11 cellular contexts compared by ENCODE assay signal in the genomic region with DNA sequence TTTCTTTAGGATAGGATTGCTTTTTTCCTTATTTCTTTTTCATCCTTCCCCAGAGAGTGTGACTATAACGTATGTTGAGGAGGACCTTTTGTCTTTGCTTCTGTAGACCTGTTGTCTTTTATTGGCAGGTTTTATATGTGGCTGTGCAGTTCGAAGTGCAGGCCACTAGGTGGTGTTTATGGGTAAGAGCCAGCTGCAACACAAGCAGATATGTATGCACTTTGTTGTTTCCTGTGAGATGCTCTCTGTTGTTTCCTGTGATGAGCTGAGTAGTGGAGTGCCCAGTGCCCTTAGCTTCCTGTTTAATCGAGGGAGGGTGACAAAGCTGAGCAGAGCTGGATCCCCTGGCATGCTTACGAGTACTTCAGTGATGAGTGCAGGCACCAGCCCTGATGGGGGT. TPM values are rescaled to one million over a fixed set of nuclear protein-coding genes. Genes with fewer than 3 reads are reported as not detected.
DNase-seq lines count a peak whose midpoint lies in the region; ATAC-seq and TF ChIP-seq lines count a peak whose summit lies in the region.
"Not testable (repeated sequence)": the region's sequence is repeated elsewhere in the genome, so short reads cannot be mapped to it uniquely, and the experiment has no call there.
"Had no signal": no experiment of that assay in that cellular context is flagged by ENCODE, and none has a peak within 500 bp of the region (broad histone marks: within the 10 kb centered on the region; RNA-seq: fewer than 3 reads in every experiment).

No MANE protein-coding gene starts in this region.

- TF ChIP-seq CTCF in GM10248 (IDR thresholded peaks at IDR 0.05; ENCODE audit: control extremely low read depth, extremely low read depth, low read depth, missing control alignments) (peak; percentile 37), MCF 10A (IDR thresholded peaks at IDR 0.05; ENCODE audit: unreplicated experiment) (peak; percentile 61), spleen (IDR thresholded peaks at IDR 0.05 in 8 of 11, conservative IDR thresholded peaks at IDR 0.05 in 3 of 11) (peak in 2 of 11 experiments; percentile 35 to 37)

- not testable (repeated sequence) for H3K9me3 Mint-ChIP-seq in MCF 10A (ENCODE audit: unreplicated experiment)

- not testable (repeated sequence) for H3K4me3 ChIP-seq in spleen

- not testable (repeated sequence) for TF ChIP-seq POLR2A in spleen (IDR thresholded peaks at IDR 0.05)

- not testable (repeated sequence) for BruUV-seq in MCF 10A (replicated peaks; lab: Mats Ljungman, UMichigan)

- POLR2A ChIA-PET in GM10248 (lab: Yijun Ruan, JAX); MCF 10A (lab: Yijun Ruan, JAX): not testable (repeated sequence)

- H3K9me3 ChIP-seq in spleen, result not testable (repeated sequence)

- intact Hi-C loops in MCF 10A (cut with micrococcal nuclease); spleen (cut with DNase I; ENCODE audit: low total_unique reads): not testable (repeated sequence)

- H3K27ac Mint-ChIP-seq in MCF 10A (ENCODE audit: low read depth, unreplicated experiment), result not testable (repeated sequence)

- ATAC-seq in GM21526 (IDR thresholded peaks at IDR 0.05; ENCODE audit: low FRiP score, unreplicated experiment) (peak; percentile 96), HG03159 (IDR thresholded peaks at IDR 0.05; ENCODE audit: unreplicated experiment) (peak; percentile 97)

- 7 to 24% (median 23%) methylated on average over 3 to 4 of the region's 4 CpGs for WGBS in spleen, 5 donors

- DNase-seq in GM10248 (ENCODE audit: extremely low spot score), result not testable (repeated sequence)
- DNase-seq in NCI-H146 treated with DMSO at 0.1 percent for 48 hours (lab: John Stamatoyannopoulos, UW; ENCODE audit: unreplicated experiment) (peak; percentile 0), SHP77 (lab: John Stamatoyannopoulos, UW) (peak; percentile 4 to 5), MCF 10A (ENCODE audit: unreplicated experiment) (peak; percentile 36), iris pigment epithelial cell (ENCODE audit: low read depth) (peak; percentile 11), spleen (peak; percentile 28)

- H3K4me3 Mint-ChIP-seq in MCF 10A (ENCODE audit: unreplicated experiment), result not testable (repeated sequence)

- not testable (repeated sequence) for H3K36me3 ChIP-seq in spleen

- not testable (repeated sequence) for H3K36me3 Mint-ChIP-seq in MCF 10A (ENCODE audit: insufficient read depth, unreplicated experiment)

- not testable (repeated sequence) for H3K4me1 Mint-ChIP-seq in MCF 10A (ENCODE audit: insufficient read depth, unreplicated experiment)

- H3K27me3 ChIP-seq in spleen (replicated peaks in 1 of 7), result not testable (repeated sequence)

- CTCF ChIA-PET in GM10248 (lab: Yijun Ruan, JAX); MCF 10A (lab: Yijun Ruan, JAX): not testable (repeated sequence)

- not testable (repeated sequence) for H3K27me3 Mint-ChIP-seq in MCF 10A (ENCODE audit: insufficient read depth, unreplicated experiment)

- not testable (repeated sequence) for H3K4me1 ChIP-seq in spleen

- not testable (repeated sequence) for H3K27ac ChIP-seq in spleen

RNA-seq across cellular contexts. Expression of a gene that starts 50.0 kb away (rescaled TPM):
- total RNA-seq in MCF 10A (2022) (not detected in 2 replicates), spleen (not detected)
- polyA plus RNA-seq in spleen, result not detected
- total RNA-seq: activated T-helper 1 cell treated with anti-CD3 and anti-CD28 coated beads, Interleukin-12 subunit alpha, Interleukin-12 subunit beta, Interleukin-2, Interleukin-4 antibody, amounts not matched to agents 30 ng/mL and 10 ng/mL and 1 ng/mL, durations not matched to agents 14 hours and 24 hours and 36 hours; heart left ventricle; natural killer cell treated with Interleukin-12 subunit alpha and Interleukin-12 subunit beta and Interleukin-15 and Interleukin-18, amount 100 ng/mL, for 72 hours had no signal
- polyA plus RNA-seq: heart left ventricle had no signal
